Comparison of ENCODE assay signal across 8 cellular contexts in genomic region chr14:34875031-34875922, GRCh38. TPM values are rescaled to one million over a fixed set of nuclear protein-coding genes. Genes with fewer than 3 reads are reported as not detected.
DNase-seq lines count a peak whose midpoint lies in the region; ATAC-seq and TF ChIP-seq lines count a peak whose summit lies in the region.

A gene with protein sequence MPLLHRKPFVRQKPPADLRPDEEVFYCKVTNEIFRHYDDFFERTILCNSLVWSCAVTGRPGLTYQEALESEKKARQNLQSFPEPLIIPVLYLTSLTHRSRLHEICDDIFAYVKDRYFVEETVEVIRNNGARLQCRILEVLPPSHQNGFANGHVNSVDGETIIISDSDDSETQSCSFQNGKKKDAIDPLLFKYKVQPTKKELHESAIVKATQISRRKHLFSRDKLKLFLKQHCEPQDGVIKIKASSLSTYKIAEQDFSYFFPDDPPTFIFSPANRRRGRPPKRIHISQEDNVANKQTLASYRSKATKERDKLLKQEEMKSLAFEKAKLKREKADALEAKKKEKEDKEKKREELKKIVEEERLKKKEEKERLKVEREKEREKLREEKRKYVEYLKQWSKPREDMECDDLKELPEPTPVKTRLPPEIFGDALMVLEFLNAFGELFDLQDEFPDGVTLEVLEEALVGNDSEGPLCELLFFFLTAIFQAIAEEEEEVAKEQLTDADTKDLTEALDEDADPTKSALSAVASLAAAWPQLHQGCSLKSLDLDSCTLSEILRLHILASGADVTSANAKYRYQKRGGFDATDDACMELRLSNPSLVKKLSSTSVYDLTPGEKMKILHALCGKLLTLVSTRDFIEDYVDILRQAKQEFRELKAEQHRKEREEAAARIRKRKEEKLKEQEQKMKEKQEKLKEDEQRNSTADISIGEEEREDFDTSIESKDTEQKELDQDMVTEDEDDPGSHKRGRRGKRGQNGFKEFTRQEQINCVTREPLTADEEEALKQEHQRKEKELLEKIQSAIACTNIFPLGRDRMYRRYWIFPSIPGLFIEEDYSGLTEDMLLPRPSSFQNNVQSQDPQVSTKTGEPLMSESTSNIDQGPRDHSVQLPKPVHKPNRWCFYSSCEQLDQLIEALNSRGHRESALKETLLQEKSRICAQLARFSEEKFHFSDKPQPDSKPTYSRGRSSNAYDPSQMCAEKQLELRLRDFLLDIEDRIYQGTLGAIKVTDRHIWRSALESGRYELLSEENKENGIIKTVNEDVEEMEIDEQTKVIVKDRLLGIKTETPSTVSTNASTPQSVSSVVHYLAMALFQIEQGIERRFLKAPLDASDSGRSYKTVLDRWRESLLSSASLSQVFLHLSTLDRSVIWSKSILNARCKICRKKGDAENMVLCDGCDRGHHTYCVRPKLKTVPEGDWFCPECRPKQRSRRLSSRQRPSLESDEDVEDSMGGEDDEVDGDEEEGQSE (N-terminal part only) (minus strand): TSS chr14:34875360. CDS start chr14:34874604, 756 bp downstream.

- H3K27me3 Mint-ChIP-seq in GM23338 (ENCODE audit: insufficient read depth, low read depth, poor library complexity) = peaks cover 16% of the 10 kb centered on the region
- peaks cover 6% of the 10 kb centered on the region for H3K27me3 Mint-ChIP-seq in nephron progenitor cell (ENCODE audit: low read depth, poor library complexity)

- peak within 1 kb of the TSS; percentile 63 for H3K4me3 ChIP-seq in GM23338
- peak within 1 kb of the TSS; percentile 83 for H3K4me3 ChIP-seq in LNCaP clone FGC (ENCODE audit: low read depth, low read length)
- peak within 1 kb of the TSS; percentile 92 for H3K4me3 ChIP-seq in fibroblast of villous mesenchyme (ENCODE audit: low read depth, low read length)

- H3K27ac ChIP-seq in GM23338 (ENCODE audit: low read depth) = 0 out of 2 replicates have a peak within 1 kb of the TSS, but pooled peaks have one; percentile 3

- no peaks in the 10 kb centered on the region for H4K20me1 ChIP-seq in GM23338 (replicated peaks; ENCODE audit: insufficient read depth)

- peak within 1 kb of the TSS; percentile 86 for H3K4me2 ChIP-seq in GM23338

- H3K27me3 ChIP-seq in GM23338 (ENCODE audit: insufficient read depth) = peaks cover 5% of the 10 kb centered on the region; the same call in 1 of the 2 replicates

- peaks cover 27% of the 10 kb centered on the region for H3K79me2 ChIP-seq in GM23338 (replicated peaks; ENCODE audit: insufficient read depth)

- DNase-seq in EL = peak; percentile 95
- DNase-seq in GM23338 (ENCODE audit: low spot score) = peak; percentile 82
- DNase-seq in LNCaP clone FGC (ENCODE audit: low read depth) = peak; percentile 88
- DNase-seq in RPMI8226 = peak; percentile 59
- peak; percentile 80 for DNase-seq in activated effector memory CD4-positive, alpha-beta T cell treated with anti-CD3 and anti-CD28 coated beads, Interleukin-2, amount 50 U/mL, for 16 hours
- peak; percentile 94 for DNase-seq in fibroblast of villous mesenchyme (ENCODE audit: low read depth)
- DNase-seq in nephron progenitor cell = peak; percentile 77

- peak within 1 kb of the TSS; percentile 53 for H2AFZ ChIP-seq in GM23338

- H3K9me3 Mint-ChIP-seq in GM23338 (no peaks in the 10 kb centered on the region), nephron progenitor cell (no peaks in the 10 kb centered on the region)

- H3K27ac Mint-ChIP-seq in GM23338 (peak within 1 kb of the TSS; percentile 89), nephron progenitor cell (peak within 1 kb of the TSS; percentile 97)

- no peak for TF ChIP-seq CTCF in GM23338 (conservative IDR thresholded peaks at IDR 0.05; ENCODE audit: low read depth in 2 of 2)
- TF ChIP-seq CTCF in LNCaP clone FGC (IDR thresholded peaks at IDR 0.05; ENCODE audit: control insufficient read depth, extremely low read depth, insufficient read depth) = no peak
- no peak for TF ChIP-seq CTCF in fibroblast of villous mesenchyme (IDR thresholded peaks at IDR 0.05; ENCODE audit: insufficient read depth, low read depth, low read length)
- TF ChIP-seq CTCF in nephron progenitor cell (IDR thresholded peaks at IDR 0.05) = no peak
- no peak for TF ChIP-seq CTCF in subcutaneous adipose tissue (IDR thresholded peaks at IDR 0.05; ENCODE audit: low read depth)

- H3K9me2 ChIP-seq in GM23338 (ENCODE audit: insufficient read depth) = no peaks in the 10 kb centered on the region

- H3K4me1 ChIP-seq in GM23338 (ENCODE audit: insufficient read depth) = peaks cover 5% of the 10 kb centered on the region

- H3K4me1 Mint-ChIP-seq in GM23338 (peaks cover 15% of the 10 kb centered on the region), nephron progenitor cell (peaks cover 32% of the 10 kb centered on the region)

- H3K4me3 Mint-ChIP-seq in GM23338 (peak within 1 kb of the TSS; percentile 90), nephron progenitor cell (peak within 1 kb of the TSS; percentile 94)

- no peaks in the 10 kb centered on the region for H3K36me3 ChIP-seq in GM23338 (ENCODE audit: insufficient read depth)

- H3K36me3 Mint-ChIP-seq in GM23338 (ENCODE audit: low read depth) = peaks cover 3% of the 10 kb centered on the region; the same call in 2 of the 3 replicates
- peaks cover 4% of the 10 kb centered on the region for H3K36me3 Mint-ChIP-seq in nephron progenitor cell (ENCODE audit: low read depth)

- peak; percentile 45 for ATAC-seq in GM23338

- 0 out of 2 replicates have a peak, but pooled peaks cover 3% of the 10 kb centered on the region for H3F3A ChIP-seq in GM23338 (replicated peaks; ENCODE audit: low read depth)

TF ChIP-seq in GM23338, 12 proteins besides CTCF, POLR2A, EP300 and RAD21:
- TF ChIP-seq STAT1 (IDR thresholded peaks at IDR 0.05; ENCODE audit: unreplicated experiment) (no peak), POLR2AphosphoS5 (IDR thresholded peaks at IDR 0.05; ENCODE audit: low read depth) (peak; percentile 75)

RNA-seq across cellular contexts. Expression of the gene that starts here (rescaled TPM):
- total RNA-seq in GM23338 (2014; rRNA removed; shearing (Covaris generic)) = 21.8 and 24.2 TPM in 2 replicates
- polyA plus RNA-seq in GM23338 (2016; fragmentation: Nextera tagmentation; extraction: Ambion mirVana) = 24.1 and 26.8 TPM in 2 replicates
- total RNA-seq in fibroblast of villous mesenchyme = 29.6 and 49.2 TPM in 2 replicates
- 10 to 100 TPM; 35.7 to 73.9 (median 36.5) TPM for total RNA-seq in subcutaneous adipose tissue

Comparison
In these comparisons a context has a peak if more than half of its experiments do, and no peak if none do; other contexts are left out.
1. Peak in every context shown above with its lines: DNase-seq, ATAC-seq, H3K4me3 ChIP-seq and H3K27ac ChIP-seq.